21 cellular contexts compared by ENCODE assay signal in the genomic region with DNA sequence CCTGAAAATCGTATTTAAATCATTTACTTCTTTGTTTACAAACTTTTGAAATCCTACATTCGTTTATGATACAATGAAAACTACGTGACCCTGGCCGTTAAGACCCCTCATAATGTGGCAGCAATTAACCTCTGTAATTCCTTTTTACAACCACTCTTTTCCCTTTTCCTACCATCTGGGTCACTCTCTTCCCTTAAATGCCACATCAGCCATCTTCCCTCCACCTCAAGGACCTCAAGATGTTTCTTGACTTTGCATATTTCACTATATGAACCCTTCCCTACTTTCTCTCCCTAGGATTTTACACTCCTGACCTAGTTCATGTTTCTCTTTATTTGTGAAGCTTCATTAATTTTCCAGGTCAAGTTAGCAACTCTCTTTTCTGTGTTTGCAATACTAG. TPM values are rescaled to one million over a fixed set of nuclear protein-coding genes. Genes with fewer than 3 reads are reported as not detected.
A peak's percentile ranks its signal among the peaks of the same experiment; 100 is the strongest.
DNase-seq lines count a peak whose midpoint lies in the region; FAIRE-seq and TF ChIP-seq lines count a peak whose summit lies in the region.
"Had no signal": no experiment of that assay in that cellular context is flagged by ENCODE, and none has a peak within 500 bp of the region (broad histone marks: within the 10 kb centered on the region; RNA-seq: fewer than 3 reads in every experiment).

No MANE protein-coding gene starts in this region.

- H3K9me3 ChIP-seq in CD4-positive, alpha-beta memory T cell (ENCODE audit: control insufficient read depth in 1 of 2, low read length in 2 of 2), result no peaks in the 10 kb centered on the region
- H3K9me3 ChIP-seq in kidney (ENCODE audit: control insufficient read depth in 1 of 2, low read length in 2 of 2) (no peaks in the 10 kb centered on the region), stomach (no peaks in the 10 kb centered on the region)

- TF ChIP-seq POLR2A in GM12891 (IDR thresholded peaks at IDR 0.05; ENCODE audit: low read depth, low read length) (no peak), stomach (IDR thresholded peaks at IDR 0.05) (no peak)

- intact Hi-C loops in CD4-positive, alpha-beta memory T cell (cut with micrococcal nuclease), result no loop called here
- intact Hi-C loops in kidney (cut with DNase I), result no loop called here
- intact Hi-C loops in stomach (cut with DNase I; ENCODE audit: low total_unique reads), result no loop called here

- H3K36me3 ChIP-seq in CD4-positive, alpha-beta memory T cell (ENCODE audit: insufficient read depth, low read length), result peaks cover under 1% of the 10 kb centered on the region
- H3K36me3 ChIP-seq in kidney (ENCODE audit: control insufficient read depth in 1 of 2, insufficient read depth in 2 of 2, low read length in 2 of 2) (no peaks in the 10 kb centered on the region), stomach (no peaks in the 10 kb centered on the region)

- DNase-seq in CD4-positive, alpha-beta memory T cell, result no peak
- DNase-seq in GM12891 (ENCODE audit: insufficient read length, low spot score), result no peak
- no peak for DNase-seq in kidney
- no peak for DNase-seq in stomach
- no peak for DNase-seq in AML-193 (lab: John Stamatoyannopoulos, UW)
- DNase-seq in COR-L47 (lab: John Stamatoyannopoulos, UW), result no peak
- no peak for DNase-seq in A172 (ENCODE audit: low spot score)
- no peak for DNase-seq in NCI-H1417 treated with DMSO at 0.1 percent for 48 hours (lab: John Stamatoyannopoulos, UW)
- DNase-seq: hypothalamus, islet precursor cell, KBM-7, mesenchymal stem cell, NCI-H2029 treated with DMSO at 0.1 percent for 48 hours, NCI-H446, posterior cingulate gyrus had no signal

- peak overlapping the region; percentile 79 for H3K27ac ChIP-seq in CD4-positive, alpha-beta memory T cell (ENCODE audit: low read depth, low read length)
- H3K27ac ChIP-seq in kidney (ENCODE audit: low read depth in 2 of 2, low read length in 2 of 2) (peak overlapping the region; percentile 51 to 76), stomach (peak overlapping the region in 4 of 5 donors; percentile 71 to 92 (median 78))

- CTCF ChIA-PET in CD4-positive, alpha-beta memory T cell (lab: Charles Lee; ENCODE audit: partially characterized antibody), result interaction anchor here (0.8 to 18.3 kb wide), 11 partner anchors 4 to 240 kb away, joined by 3 to 730 read pairs (median 5); partner anchors contain the start of gene TPP1

- H3K9ac ChIP-seq in kidney (ENCODE audit: low read length in 2 of 2), result no peak overlapping the region

- H3K4me1 ChIP-seq in CD4-positive, alpha-beta memory T cell (ENCODE audit: insufficient read depth, low read length), result peaks cover 60% of the 10 kb centered on the region
- H3K4me1 ChIP-seq in kidney (ENCODE audit: control insufficient read depth in 1 of 2, insufficient read depth in 1 of 2, low read depth in 1 of 2, low read length in 2 of 2) (peaks cover 0 to 3% of the 10 kb centered on the region in 2 donors), stomach (peaks cover 0 to 3% (median 0%) of the 10 kb centered on the region in 4 donors)

- TF ChIP-seq CTCF in kidney (IDR thresholded peaks at IDR 0.05; ENCODE audit: borderline replicate concordance, extremely low read depth, insufficient read depth) (no peak), stomach (IDR thresholded peaks at IDR 0.05) (no peak)

- peak; percentile 57 for FAIRE-seq in GM12891 (lab: Jason Lieb, UNC)
- no peak for FAIRE-seq in kidney (lab: Jason Lieb, UNC)

- H3K4me3 Mint-ChIP-seq in CD4-positive, alpha-beta memory T cell, result no peak overlapping the region
- H3K4me3 Mint-ChIP-seq: activated naive CD8-positive, alpha-beta T cell; activated T-helper 1 cell treated with anti-CD3 and anti-CD28 coated beads, Interleukin-12 subunit alpha, Interleukin-12 subunit beta, Interleukin-2, Interleukin-4 antibody, amounts not matched to agents 30 ng/mL and 10 ng/mL and 1 ng/mL, durations not matched to agents 14 hours and 24 hours and 36 hours; natural killer cell treated with Interleukin-12 subunit alpha and Interleukin-12 subunit beta and Interleukin-15 and Interleukin-18, amount 100 ng/mL, for 72 hours had no signal

- POLR2A ChIA-PET in CD4-positive, alpha-beta memory T cell (lab: Charles Lee; ENCODE audit: partially characterized antibody), result interaction anchor here (0.9 to 5.0 kb wide), 11 partner anchors 9 to 342 kb away, joined by 3 to 82 read pairs (median 12); partner anchors contain the start of genes ARFIP2, MRPL17, TAF10 and TIMM10B

- 47 to 79% (median 68%) methylated on average over 3 to 4 of the region's 4 CpGs for WGBS in stomach, 5 donors

- H3K27me3 Mint-ChIP-seq in CD4-positive, alpha-beta memory T cell, result no peaks in the 10 kb centered on the region
- H3K27me3 Mint-ChIP-seq: activated naive CD8-positive, alpha-beta T cell; natural killer cell treated with Interleukin-12 subunit alpha and Interleukin-12 subunit beta and Interleukin-15 and Interleukin-18, amount 100 ng/mL, for 72 hours had no signal

- H3K27ac Mint-ChIP-seq in CD4-positive, alpha-beta memory T cell, result no peak overlapping the region
- H3K27ac Mint-ChIP-seq: activated naive CD8-positive, alpha-beta T cell; activated T-helper 1 cell treated with anti-CD3 and anti-CD28 coated beads, Interleukin-12 subunit alpha, Interleukin-12 subunit beta, Interleukin-2, Interleukin-4 antibody, amounts not matched to agents 30 ng/mL and 10 ng/mL and 1 ng/mL, durations not matched to agents 14 hours and 24 hours and 36 hours; natural killer cell treated with Interleukin-12 subunit alpha and Interleukin-12 subunit beta and Interleukin-15 and Interleukin-18, amount 100 ng/mL, for 72 hours had no signal

- H3K4me3 ChIP-seq in CD4-positive, alpha-beta memory T cell (ENCODE audit: low read length in 2 of 2), result peak overlapping the region; percentile 60 to 75
- H3K4me3 ChIP-seq in kidney (ENCODE audit: low read length in 2 of 2), result peak overlapping the region; percentile 37 to 53
- H3K4me3 ChIP-seq in stomach, result peak overlapping the region in 3 of 4 donors; percentile 25 to 41 (median 30)
- H3K4me3 ChIP-seq: smooth muscle cell had no signal

- H3K36me3 Mint-ChIP-seq in CD4-positive, alpha-beta memory T cell, result peaks cover 18 to 25% of the 10 kb centered on the region in 2 donors
- H3K36me3 Mint-ChIP-seq: activated naive CD8-positive, alpha-beta T cell had no signal

- peaks cover 35 to 44% (median 39%) of the 10 kb centered on the region in 4 donors for H3K4me1 Mint-ChIP-seq in CD4-positive, alpha-beta memory T cell

- TF ChIP-seq EP300 in stomach (IDR thresholded peaks at IDR 0.05), result no peak

- no peaks in the 10 kb centered on the region for H3K27me3 ChIP-seq in CD4-positive, alpha-beta memory T cell (ENCODE audit: insufficient read depth, low read length)
- no peaks in the 10 kb centered on the region for H3K27me3 ChIP-seq in stomach

- H3K9me3 Mint-ChIP-seq in CD4-positive, alpha-beta memory T cell, result no peaks in the 10 kb centered on the region
- H3K9me3 Mint-ChIP-seq: activated T-helper 1 cell treated with anti-CD3 and anti-CD28 coated beads, Interleukin-12 subunit alpha, Interleukin-12 subunit beta, Interleukin-2, Interleukin-4 antibody, amounts not matched to agents 30 ng/mL and 10 ng/mL and 1 ng/mL, durations not matched to agents 14 hours and 24 hours and 36 hours; natural killer cell treated with Interleukin-12 subunit alpha and Interleukin-12 subunit beta and Interleukin-15 and Interleukin-18, amount 100 ng/mL, for 72 hours had no signal

TF ChIP-seq in GM12891, 5 proteins besides CTCF, POLR2A, EP300 and RAD21:
- TF ChIP-seq POU2F2 (IDR thresholded peaks at IDR 0.05; ENCODE audit: low read depth, low read length) (0 out of 2 replicates have a peak, but pooled peaks have one; percentile 20), POLR2AphosphoS5 (IDR thresholded peaks at IDR 0.05; ENCODE audit: low read depth, low read length) (no peak; the same call in 1 of the 2 replicates)
TF ChIP-seq in GM12891: peak in this region for 1.

RNA-seq across cellular contexts. Expression of gene OR2AG2, which starts 26.8 kb away (rescaled TPM):
- total RNA-seq in CD4-positive, alpha-beta memory T cell, result not detected
- not detected for polyA plus RNA-seq in CD4-positive, alpha-beta memory T cell
- polyA plus RNA-seq in GM12891 (2012; ENCODE audit: low read depth, missing spikeins), result not detected
- total RNA-seq in kidney (0.19 TPM), stomach (under 1 TPM in 2 of 5 donors, not detected in 3; 0.29 to 0.55 TPM)
- polyA plus RNA-seq in kidney (ENCODE audit: insufficient read depth, low read depth, low replicate concordance) (not detected), stomach (not detected)
- not detected in 2 replicates for total RNA-seq in A172 (2014; rRNA removed; shearing (Covaris generic))
- total RNA-seq: G401 had no signal

RNA-seq across cellular contexts. Expression of gene OR2AG1, which starts 37.8 kb away (rescaled TPM):
- total RNA-seq in CD4-positive, alpha-beta memory T cell, result not detected
- polyA plus RNA-seq in CD4-positive, alpha-beta memory T cell, result not detected
- not detected for polyA plus RNA-seq in GM12891 (2012; ENCODE audit: low read depth, missing spikeins)
- not detected for total RNA-seq in kidney
- not detected for polyA plus RNA-seq in kidney (ENCODE audit: insufficient read depth, low read depth, low replicate concordance)
- under 1 TPM in 1 of 5 donors, not detected in 4; under 0.01 TPM for total RNA-seq in stomach
- polyA plus RNA-seq in stomach, result not detected
- not detected in 2 replicates for total RNA-seq in A172 (2014; rRNA removed; shearing (Covaris generic))
- total RNA-seq: activated T-helper 1 cell treated with anti-CD3 and anti-CD28 coated beads, Interleukin-12 subunit alpha, Interleukin-12 subunit beta, Interleukin-2, Interleukin-4 antibody, amounts not matched to agents 30 ng/mL and 10 ng/mL and 1 ng/mL, durations not matched to agents 14 hours and 24 hours and 36 hours; G401; natural killer cell treated with Interleukin-12 subunit alpha and Interleukin-12 subunit beta and Interleukin-15 and Interleukin-18, amount 100 ng/mL, for 72 hours; smooth muscle cell; subcutaneous adipose tissue had no signal
- polyA plus RNA-seq: smooth muscle cell had no signal

RNA-seq across cellular contexts. Expression of gene OR6A2, which starts 54.5 kb away (rescaled TPM):
- total RNA-seq in CD4-positive, alpha-beta memory T cell, result not detected
- not detected for polyA plus RNA-seq in CD4-positive, alpha-beta memory T cell
- polyA plus RNA-seq in GM12891 (2012; ENCODE audit: low read depth, missing spikeins), result not detected
- total RNA-seq in kidney, result 0.25 TPM
- not detected for polyA plus RNA-seq in kidney (ENCODE audit: insufficient read depth, low read depth, low replicate concordance)
- under 1 TPM in 1 of 5 donors, not detected in 4; 0.55 TPM for total RNA-seq in stomach
- polyA plus RNA-seq in stomach, result not detected
- not detected in 2 replicates for total RNA-seq in A172 (2014; rRNA removed; shearing (Covaris generic))
- polyA plus RNA-seq: smooth muscle cell had no signal
